Comparison of ENCODE assay signal across 1 cellular context in genomic region chr2:68756178-68756577, GRCh38.
TF ChIP-seq lines count a peak whose summit lies in the region.

No MANE protein-coding gene starts in this region.

TF ChIP-seq in GM23338, 12 proteins besides CTCF, POLR2A, EP300 and RAD21 (continued from another document):
- TF ChIP-seq ZNF462 (CRISPR knock-in tag; IDR thresholded peaks at IDR 0.05) (no peak), NANOG (IDR thresholded peaks at IDR 0.05; ENCODE audit: borderline replicate concordance) (no peak)
- TF ChIP-seq, protein P1, sequence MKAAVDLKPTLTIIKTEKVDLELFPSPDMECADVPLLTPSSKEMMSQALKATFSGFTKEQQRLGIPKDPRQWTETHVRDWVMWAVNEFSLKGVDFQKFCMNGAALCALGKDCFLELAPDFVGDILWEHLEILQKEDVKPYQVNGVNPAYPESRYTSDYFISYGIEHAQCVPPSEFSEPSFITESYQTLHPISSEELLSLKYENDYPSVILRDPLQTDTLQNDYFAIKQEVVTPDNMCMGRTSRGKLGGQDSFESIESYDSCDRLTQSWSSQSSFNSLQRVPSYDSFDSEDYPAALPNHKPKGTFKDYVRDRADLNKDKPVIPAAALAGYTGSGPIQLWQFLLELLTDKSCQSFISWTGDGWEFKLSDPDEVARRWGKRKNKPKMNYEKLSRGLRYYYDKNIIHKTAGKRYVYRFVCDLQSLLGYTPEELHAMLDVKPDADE (IDR thresholded peaks at IDR 0.05): no peak
TF ChIP-seq in GM23338: peak in this region for 0.
